In the genomic region with DNA sequence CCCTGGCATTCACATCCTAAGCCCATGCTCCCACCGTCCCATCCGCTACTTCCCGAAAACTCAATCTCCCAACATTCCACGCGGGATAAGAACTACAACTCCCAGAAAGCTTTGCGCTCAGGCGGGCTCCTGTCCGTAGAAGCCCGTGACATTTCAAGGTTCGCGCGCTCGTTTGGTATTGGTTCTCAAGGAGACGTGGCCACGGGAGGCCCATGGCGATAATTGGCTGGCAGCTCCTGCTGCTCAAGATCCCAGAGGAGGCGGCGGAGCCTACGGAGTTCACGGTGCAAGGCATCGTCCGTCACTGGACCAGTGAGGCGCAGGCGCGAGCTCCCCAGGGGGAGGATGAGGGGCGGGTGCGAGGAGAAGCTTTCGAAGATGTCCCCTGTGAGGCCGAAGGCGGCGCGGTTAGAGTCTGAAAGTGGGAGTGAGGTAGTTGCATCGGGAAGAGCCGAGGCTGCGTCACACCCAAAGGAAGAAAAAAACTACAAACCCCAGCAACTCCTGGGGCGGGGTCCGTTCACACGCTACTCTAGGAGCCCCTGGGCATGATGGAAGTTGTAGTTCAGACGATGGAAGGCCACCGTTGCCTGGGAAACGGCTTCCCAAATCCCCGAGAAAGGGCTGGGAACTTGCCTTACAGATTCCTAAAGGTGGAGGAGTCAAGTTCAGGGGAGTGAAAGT, we compare ENCODE assay signal across 1 cellular context.
TF ChIP-seq lines count a peak whose summit lies in the region.

No MANE protein-coding gene starts in this region.

TF ChIP-seq in HepG2, 621 proteins besides CTCF, POLR2A, EP300 and RAD21 (continued from another document and continues in another):
- TF ChIP-seq, protein P1, sequence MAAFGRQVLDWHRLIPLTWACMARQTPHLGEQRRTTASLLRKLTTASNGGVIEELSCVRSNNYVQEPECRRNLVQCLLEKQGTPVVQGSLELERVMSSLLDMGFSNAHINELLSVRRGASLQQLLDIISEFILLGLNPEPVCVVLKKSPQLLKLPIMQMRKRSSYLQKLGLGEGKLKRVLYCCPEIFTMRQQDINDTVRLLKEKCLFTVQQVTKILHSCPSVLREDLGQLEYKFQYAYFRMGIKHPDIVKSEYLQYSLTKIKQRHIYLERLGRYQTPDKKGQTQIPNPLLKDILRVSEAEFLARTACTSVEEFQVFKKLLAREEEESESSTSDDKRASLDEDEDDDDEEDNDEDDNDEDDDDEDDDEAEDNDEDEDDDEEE (CRISPR knock-in tag; IDR thresholded peaks at IDR 0.05) = no peak
- TF ChIP-seq YEATS2 (CRISPR knock-in tag; IDR thresholded peaks at IDR 0.05; ENCODE audit: borderline replicate concordance) (peak; percentile 79), ZNF335 (CRISPR knock-in tag; IDR thresholded peaks at IDR 0.05) (0 out of 2 replicates have a peak, but pooled peaks have one; percentile 54), ZNF775 (CRISPR knock-in tag; IDR thresholded peaks at IDR 0.05; ENCODE audit: borderline replicate concordance) (no peak), ASH2L (IDR thresholded peaks at IDR 0.05; ENCODE audit: insufficient read length, low read depth, low read length) (no peak), ZNF768 (CRISPR knock-in tag; IDR thresholded peaks at IDR 0.05) (no peak), ATF1 (CRISPR knock-in tag; IDR thresholded peaks at IDR 0.05) (peak; percentile 84), POLR2G (IDR thresholded peaks at IDR 0.05; ENCODE audit: low read depth, low read length) (peak; percentile 55), TRIM24 (CRISPR knock-in tag; IDR thresholded peaks at IDR 0.05) (no peak), TGIF2 (CRISPR knock-in tag; IDR thresholded peaks at IDR 0.05) (no peak), HNRNPUL1 (IDR thresholded peaks at IDR 0.05; ENCODE audit: low read depth, low read length) (no peak), ZNF660 (CRISPR knock-in tag; IDR thresholded peaks at IDR 0.05; ENCODE audit: borderline replicate concordance, low read depth) (no peak), BCL6 (CRISPR knock-in tag; IDR thresholded peaks at IDR 0.05) (0 out of 2 replicates have a peak, but pooled peaks have one; percentile 9), TEAD3 (CRISPR knock-in tag; optimal IDR thresholded peaks at IDR 0.05; ENCODE audit: borderline replicate concordance) (peak; percentile 96), CCDC6 (CRISPR knock-in tag; IDR thresholded peaks at IDR 0.05) (no peak), FOXK2 (IDR thresholded peaks at IDR 0.05) (no peak), ZNF382 (CRISPR knock-in tag; IDR thresholded peaks at IDR 0.05; ENCODE audit: borderline replicate concordance) (no peak), ZNF205 (CRISPR knock-in tag; IDR thresholded peaks at IDR 0.05) (no peak; the same call in 1 of the 2 replicates), KMT2A (CRISPR knock-in tag; IDR thresholded peaks at IDR 0.05) (no peak), ZNF44 (CRISPR knock-in tag; IDR thresholded peaks at IDR 0.05) (0 out of 2 replicates have a peak, but pooled peaks have one; percentile 81), ZNF343 (CRISPR knock-in tag; IDR thresholded peaks at IDR 0.05) (no peak), MAZ (IDR thresholded peaks at IDR 0.05; ENCODE audit: borderline replicate concordance, low read depth, low read length) (peak; percentile 49; the same call in 1 of the 2 replicates), MAZ (CRISPR knock-in tag; IDR thresholded peaks at IDR 0.05; ENCODE audit: low read depth) (0 out of 2 replicates have a peak, but pooled peaks have one; percentile 22), ZNF430 (CRISPR knock-in tag; IDR thresholded peaks at IDR 0.05) (no peak), ZNF484 (CRISPR knock-in tag; IDR thresholded peaks at IDR 0.05; ENCODE audit: borderline replicate concordance, low read depth) (no peak), HNF4A (CRISPR knock-in tag; IDR thresholded peaks at IDR 0.05) (peak; percentile 3; the same call in 1 of the 2 replicates), KDM6A (CRISPR knock-in tag; IDR thresholded peaks at IDR 0.05; ENCODE audit: low read depth) (no peak), ZKSCAN5 (CRISPR knock-in tag; IDR thresholded peaks at IDR 0.05) (no peak), POLR2AphosphoS2 (IDR thresholded peaks at IDR 0.05; ENCODE audit: low read depth, low read length) (no peak), TEAD2 (CRISPR knock-in tag; IDR thresholded peaks at IDR 0.05) (no peak)
- TF ChIP-seq, protein P2, sequence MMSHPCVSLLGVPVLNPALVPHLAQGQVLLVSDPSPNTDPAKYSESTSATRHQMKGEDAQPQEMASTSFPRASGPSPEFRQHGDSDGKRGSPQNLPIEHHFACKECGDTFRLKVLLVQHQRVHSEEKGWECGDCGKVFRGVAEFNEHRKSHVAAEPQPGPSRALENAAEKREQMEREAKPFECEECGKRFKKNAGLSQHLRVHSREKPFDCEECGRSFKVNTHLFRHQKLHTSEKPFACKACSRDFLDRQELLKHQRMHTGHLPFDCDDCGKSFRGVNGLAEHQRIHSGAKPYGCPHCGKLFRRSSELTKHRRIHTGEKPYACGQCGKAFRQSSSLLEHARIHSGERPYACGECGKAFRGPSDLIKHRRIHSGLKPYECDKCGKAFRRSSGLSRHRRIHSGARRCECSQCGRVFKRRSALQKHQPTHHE (CRISPR knock-in tag; IDR thresholded peaks at IDR 0.05; ENCODE audit: borderline replicate concordance) = no peak
- TF ChIP-seq, protein P3, sequence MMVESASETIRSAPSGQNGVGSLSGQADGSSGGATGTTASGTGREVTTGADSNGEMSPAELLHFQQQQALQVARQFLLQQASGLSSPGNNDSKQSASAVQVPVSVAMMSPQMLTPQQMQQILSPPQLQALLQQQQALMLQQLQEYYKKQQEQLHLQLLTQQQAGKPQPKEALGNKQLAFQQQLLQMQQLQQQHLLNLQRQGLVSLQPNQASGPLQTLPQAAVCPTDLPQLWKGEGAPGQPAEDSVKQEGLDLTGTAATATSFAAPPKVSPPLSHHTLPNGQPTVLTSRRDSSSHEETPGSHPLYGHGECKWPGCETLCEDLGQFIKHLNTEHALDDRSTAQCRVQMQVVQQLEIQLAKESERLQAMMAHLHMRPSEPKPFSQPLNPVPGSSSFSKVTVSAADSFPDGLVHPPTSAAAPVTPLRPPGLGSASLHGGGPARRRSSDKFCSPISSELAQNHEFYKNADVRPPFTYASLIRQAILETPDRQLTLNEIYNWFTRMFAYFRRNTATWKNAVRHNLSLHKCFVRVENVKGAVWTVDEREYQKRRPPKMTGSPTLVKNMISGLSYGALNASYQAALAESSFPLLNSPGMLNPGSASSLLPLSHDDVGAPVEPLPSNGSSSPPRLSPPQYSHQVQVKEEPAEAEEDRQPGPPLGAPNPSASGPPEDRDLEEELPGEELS (CRISPR knock-in tag; IDR thresholded peaks at IDR 0.05) = no peak; the same call in 1 of the 2 replicates
- TF ChIP-seq, protein P4, sequence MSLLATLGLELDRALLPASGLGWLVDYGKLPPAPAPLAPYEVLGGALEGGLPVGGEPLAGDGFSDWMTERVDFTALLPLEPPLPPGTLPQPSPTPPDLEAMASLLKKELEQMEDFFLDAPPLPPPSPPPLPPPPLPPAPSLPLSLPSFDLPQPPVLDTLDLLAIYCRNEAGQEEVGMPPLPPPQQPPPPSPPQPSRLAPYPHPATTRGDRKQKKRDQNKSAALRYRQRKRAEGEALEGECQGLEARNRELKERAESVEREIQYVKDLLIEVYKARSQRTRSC (CRISPR knock-in tag; IDR thresholded peaks at IDR 0.05; ENCODE audit: low read depth) = no peak
- TF ChIP-seq, protein P5, sequence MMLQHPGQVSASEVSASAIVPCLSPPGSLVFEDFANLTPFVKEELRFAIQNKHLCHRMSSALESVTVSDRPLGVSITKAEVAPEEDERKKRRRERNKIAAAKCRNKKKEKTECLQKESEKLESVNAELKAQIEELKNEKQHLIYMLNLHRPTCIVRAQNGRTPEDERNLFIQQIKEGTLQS (CRISPR knock-in tag; IDR thresholded peaks at IDR 0.05) = no peak
- TF ChIP-seq, protein P6, sequence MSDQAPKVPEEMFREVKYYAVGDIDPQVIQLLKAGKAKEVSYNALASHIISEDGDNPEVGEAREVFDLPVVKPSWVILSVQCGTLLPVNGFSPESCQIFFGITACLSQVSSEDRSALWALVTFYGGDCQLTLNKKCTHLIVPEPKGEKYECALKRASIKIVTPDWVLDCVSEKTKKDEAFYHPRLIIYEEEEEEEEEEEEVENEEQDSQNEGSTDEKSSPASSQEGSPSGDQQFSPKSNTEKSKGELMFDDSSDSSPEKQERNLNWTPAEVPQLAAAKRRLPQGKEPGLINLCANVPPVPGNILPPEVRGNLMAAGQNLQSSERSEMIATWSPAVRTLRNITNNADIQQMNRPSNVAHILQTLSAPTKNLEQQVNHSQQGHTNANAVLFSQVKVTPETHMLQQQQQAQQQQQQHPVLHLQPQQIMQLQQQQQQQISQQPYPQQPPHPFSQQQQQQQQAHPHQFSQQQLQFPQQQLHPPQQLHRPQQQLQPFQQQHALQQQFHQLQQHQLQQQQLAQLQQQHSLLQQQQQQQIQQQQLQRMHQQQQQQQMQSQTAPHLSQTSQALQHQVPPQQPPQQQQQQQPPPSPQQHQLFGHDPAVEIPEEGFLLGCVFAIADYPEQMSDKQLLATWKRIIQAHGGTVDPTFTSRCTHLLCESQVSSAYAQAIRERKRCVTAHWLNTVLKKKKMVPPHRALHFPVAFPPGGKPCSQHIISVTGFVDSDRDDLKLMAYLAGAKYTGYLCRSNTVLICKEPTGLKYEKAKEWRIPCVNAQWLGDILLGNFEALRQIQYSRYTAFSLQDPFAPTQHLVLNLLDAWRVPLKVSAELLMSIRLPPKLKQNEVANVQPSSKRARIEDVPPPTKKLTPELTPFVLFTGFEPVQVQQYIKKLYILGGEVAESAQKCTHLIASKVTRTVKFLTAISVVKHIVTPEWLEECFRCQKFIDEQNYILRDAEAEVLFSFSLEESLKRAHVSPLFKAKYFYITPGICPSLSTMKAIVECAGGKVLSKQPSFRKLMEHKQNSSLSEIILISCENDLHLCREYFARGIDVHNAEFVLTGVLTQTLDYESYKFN (CRISPR knock-in tag; conservative IDR thresholded peaks at IDR 0.05) = 0 out of 2 replicates have a peak, but pooled peaks have one; percentile 17
- TF ChIP-seq, protein P7, sequence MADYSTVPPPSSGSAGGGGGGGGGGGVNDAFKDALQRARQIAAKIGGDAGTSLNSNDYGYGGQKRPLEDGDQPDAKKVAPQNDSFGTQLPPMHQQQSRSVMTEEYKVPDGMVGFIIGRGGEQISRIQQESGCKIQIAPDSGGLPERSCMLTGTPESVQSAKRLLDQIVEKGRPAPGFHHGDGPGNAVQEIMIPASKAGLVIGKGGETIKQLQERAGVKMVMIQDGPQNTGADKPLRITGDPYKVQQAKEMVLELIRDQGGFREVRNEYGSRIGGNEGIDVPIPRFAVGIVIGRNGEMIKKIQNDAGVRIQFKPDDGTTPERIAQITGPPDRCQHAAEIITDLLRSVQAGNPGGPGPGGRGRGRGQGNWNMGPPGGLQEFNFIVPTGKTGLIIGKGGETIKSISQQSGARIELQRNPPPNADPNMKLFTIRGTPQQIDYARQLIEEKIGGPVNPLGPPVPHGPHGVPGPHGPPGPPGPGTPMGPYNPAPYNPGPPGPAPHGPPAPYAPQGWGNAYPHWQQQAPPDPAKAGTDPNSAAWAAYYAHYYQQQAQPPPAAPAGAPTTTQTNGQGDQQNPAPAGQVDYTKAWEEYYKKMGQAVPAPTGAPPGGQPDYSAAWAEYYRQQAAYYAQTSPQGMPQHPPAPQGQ (CRISPR knock-in tag; IDR thresholded peaks at IDR 0.05; ENCODE audit: borderline replicate concordance) = no peak
- TF ChIP-seq, protein P8, sequence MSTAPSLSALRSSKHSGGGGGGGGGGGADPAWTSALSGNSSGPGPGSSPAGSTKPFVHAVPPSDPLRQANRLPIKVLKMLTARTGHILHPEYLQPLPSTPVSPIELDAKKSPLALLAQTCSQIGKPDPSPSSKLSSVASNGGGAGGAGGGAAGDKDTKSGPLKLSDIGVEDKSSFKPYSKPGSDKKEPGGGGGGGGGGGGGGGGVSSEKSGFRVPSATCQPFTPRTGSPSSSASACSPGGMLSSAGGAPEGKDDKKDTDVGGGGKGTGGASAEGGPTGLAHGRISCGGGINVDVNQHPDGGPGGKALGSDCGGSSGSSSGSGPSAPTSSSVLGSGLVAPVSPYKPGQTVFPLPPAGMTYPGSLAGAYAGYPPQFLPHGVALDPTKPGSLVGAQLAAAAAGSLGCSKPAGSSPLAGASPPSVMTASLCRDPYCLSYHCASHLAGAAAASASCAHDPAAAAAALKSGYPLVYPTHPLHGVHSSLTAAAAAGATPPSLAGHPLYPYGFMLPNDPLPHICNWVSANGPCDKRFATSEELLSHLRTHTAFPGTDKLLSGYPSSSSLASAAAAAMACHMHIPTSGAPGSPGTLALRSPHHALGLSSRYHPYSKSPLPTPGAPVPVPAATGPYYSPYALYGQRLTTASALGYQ (CRISPR knock-in tag; IDR thresholded peaks at IDR 0.05) = no peak
- TF ChIP-seq, protein P9, sequence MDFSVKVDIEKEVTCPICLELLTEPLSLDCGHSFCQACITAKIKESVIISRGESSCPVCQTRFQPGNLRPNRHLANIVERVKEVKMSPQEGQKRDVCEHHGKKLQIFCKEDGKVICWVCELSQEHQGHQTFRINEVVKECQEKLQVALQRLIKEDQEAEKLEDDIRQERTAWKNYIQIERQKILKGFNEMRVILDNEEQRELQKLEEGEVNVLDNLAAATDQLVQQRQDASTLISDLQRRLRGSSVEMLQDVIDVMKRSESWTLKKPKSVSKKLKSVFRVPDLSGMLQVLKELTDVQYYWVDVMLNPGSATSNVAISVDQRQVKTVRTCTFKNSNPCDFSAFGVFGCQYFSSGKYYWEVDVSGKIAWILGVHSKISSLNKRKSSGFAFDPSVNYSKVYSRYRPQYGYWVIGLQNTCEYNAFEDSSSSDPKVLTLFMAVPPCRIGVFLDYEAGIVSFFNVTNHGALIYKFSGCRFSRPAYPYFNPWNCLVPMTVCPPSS (IDR thresholded peaks at IDR 0.05) = no peak
- TF ChIP-seq, protein P10, sequence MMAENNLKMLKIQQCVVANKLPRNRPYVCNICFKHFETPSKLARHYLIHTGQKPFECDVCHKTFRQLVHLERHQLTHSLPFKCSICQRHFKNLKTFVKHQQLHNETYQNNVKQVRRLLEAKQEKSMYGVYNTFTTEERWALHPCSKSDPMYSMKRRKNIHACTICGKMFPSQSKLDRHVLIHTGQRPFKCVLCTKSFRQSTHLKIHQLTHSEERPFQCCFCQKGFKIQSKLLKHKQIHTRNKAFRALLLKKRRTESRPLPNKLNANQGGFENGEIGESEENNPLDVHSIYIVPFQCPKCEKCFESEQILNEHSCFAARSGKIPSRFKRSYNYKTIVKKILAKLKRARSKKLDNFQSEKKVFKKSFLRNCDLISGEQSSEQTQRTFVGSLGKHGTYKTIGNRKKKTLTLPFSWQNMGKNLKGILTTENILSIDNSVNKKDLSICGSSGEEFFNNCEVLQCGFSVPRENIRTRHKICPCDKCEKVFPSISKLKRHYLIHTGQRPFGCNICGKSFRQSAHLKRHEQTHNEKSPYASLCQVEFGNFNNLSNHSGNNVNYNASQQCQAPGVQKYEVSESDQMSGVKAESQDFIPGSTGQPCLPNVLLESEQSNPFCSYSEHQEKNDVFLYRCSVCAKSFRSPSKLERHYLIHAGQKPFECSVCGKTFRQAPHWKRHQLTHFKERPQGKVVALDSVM (CRISPR knock-in tag; IDR thresholded peaks at IDR 0.05) = 0 out of 2 replicates have a peak, but pooled peaks have one; percentile 32
- TF ChIP-seq, protein P11, sequence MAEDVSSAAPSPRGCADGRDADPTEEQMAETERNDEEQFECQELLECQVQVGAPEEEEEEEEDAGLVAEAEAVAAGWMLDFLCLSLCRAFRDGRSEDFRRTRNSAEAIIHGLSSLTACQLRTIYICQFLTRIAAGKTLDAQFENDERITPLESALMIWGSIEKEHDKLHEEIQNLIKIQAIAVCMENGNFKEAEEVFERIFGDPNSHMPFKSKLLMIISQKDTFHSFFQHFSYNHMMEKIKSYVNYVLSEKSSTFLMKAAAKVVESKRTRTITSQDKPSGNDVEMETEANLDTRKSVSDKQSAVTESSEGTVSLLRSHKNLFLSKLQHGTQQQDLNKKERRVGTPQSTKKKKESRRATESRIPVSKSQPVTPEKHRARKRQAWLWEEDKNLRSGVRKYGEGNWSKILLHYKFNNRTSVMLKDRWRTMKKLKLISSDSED (CRISPR knock-in tag; IDR thresholded peaks at IDR 0.05) = no peak
